Comparison of ENCODE assay signal across 2 cellular contexts in genomic region chr2:1282552-1282951, GRCh38.
TF ChIP-seq lines count a peak whose summit lies in the region.

No MANE protein-coding gene starts in this region.

TF ChIP-seq in GM23338, 12 proteins besides CTCF, POLR2A, EP300 and RAD21:
- no peak for TF ChIP-seq ZNF462 (CRISPR knock-in tag; IDR thresholded peaks at IDR 0.05)
- TF ChIP-seq EZH2phosphoT487 (IDR thresholded peaks at IDR 0.05; ENCODE audit: unreplicated experiment), result no peak
- no peak for TF ChIP-seq ZNF114 (CRISPR knock-in tag; IDR thresholded peaks at IDR 0.05)
- TF ChIP-seq NANOG (IDR thresholded peaks at IDR 0.05; ENCODE audit: borderline replicate concordance), result no peak
- TF ChIP-seq STAT1 (IDR thresholded peaks at IDR 0.05; ENCODE audit: unreplicated experiment), result no peak
- TF ChIP-seq POLR2AphosphoS5 (IDR thresholded peaks at IDR 0.05; ENCODE audit: low read depth), result no peak
- TF ChIP-seq EZH2 (IDR thresholded peaks at IDR 0.05; ENCODE audit: low read depth, unreplicated experiment), result no peak
- no peak for TF ChIP-seq CREB1 (CRISPR knock-in tag; IDR thresholded peaks at IDR 0.05; ENCODE audit: low read depth)
- no peak for TF ChIP-seq JUNB (IDR thresholded peaks at IDR 0.05; ENCODE audit: unreplicated experiment)
- no peak for TF ChIP-seq ZNF331 (CRISPR knock-in tag; IDR thresholded peaks at IDR 0.05; ENCODE audit: low read depth)
TF ChIP-seq in GM23338: peak in this region for 0.

TF ChIP-seq in WTC11, 78 proteins besides CTCF, POLR2A, EP300 and RAD21 (continued from another document):
- TF ChIP-seq FOXP1 (CRISPR knock-in tag; IDR thresholded peaks at IDR 0.05; ENCODE audit: borderline replicate concordance), result no peak
- no peak for TF ChIP-seq ZMAT4 (CRISPR knock-in tag; IDR thresholded peaks at IDR 0.05)
TF ChIP-seq in WTC11: peak in this region for 0.
